8 cellular contexts compared by ENCODE assay signal in the genomic region with DNA sequence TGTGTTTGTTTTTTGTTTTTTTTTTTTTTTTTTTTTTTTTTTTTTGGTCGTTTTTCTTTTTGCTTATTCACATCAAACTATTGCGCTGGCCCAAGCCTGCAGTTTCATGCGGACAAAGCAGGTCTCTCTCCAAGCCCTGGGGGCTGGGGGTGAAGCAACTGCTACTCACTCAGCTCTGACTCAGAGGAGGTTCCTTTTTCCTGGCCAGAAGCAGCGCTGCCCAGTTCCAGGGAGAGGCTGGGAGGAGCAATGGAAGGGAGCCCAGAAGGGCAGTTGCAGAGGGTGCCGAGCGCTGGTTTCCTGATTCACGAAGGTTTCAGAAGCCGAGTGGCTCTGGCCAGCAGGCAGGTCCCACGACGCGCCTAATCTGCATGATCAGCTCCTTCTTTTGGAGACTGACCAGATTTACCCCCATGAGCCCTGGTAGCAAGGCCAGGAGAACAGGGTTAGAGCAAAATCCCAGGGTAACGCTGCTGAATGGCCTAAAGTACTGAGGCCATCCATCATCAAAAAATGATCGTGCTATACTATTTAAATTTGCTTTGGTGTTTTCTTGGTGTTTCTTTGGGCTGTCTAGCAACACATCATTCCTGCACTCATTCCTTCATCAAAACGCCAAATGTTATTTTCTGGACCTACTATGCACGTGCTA.
DNase-seq lines count a peak whose midpoint lies in the region; ATAC-seq and TF ChIP-seq lines count a peak whose summit lies in the region.

No MANE protein-coding gene starts in this region.

- peak overlapping the region in 1 of 4 donors; percentile 51 for H3K4me3 ChIP-seq in tibial nerve

- POLR2A ChIA-PET in CD4-positive, alpha-beta T cell (lab: Charles Lee), result no interaction called here

- H3K36me3 Mint-ChIP-seq in chondrocyte (ENCODE audit: low read depth), result no peaks in the 10 kb centered on the region
- no peaks in the 10 kb centered on the region for H3K36me3 Mint-ChIP-seq in CD4-positive, alpha-beta T cell (ENCODE audit: low read depth)
- H3K36me3 Mint-ChIP-seq in type B pancreatic cell, result no peaks in the 10 kb centered on the region

- H3K4me1 Mint-ChIP-seq in chondrocyte (ENCODE audit: low read depth), result peaks cover 19% of the 10 kb centered on the region
- no peaks in the 10 kb centered on the region for H3K4me1 Mint-ChIP-seq in CD4-positive, alpha-beta T cell (ENCODE audit: low read depth)
- no peaks in the 10 kb centered on the region for H3K4me1 Mint-ChIP-seq in type B pancreatic cell (ENCODE audit: unreplicated experiment)

- TF ChIP-seq CTCF in chondrocyte (IDR thresholded peaks at IDR 0.05), result no peak
- no peak for TF ChIP-seq CTCF in tibial nerve (IDR thresholded peaks at IDR 0.05)
- no peak for TF ChIP-seq CTCF in CD4-positive, alpha-beta T cell (IDR thresholded peaks at IDR 0.05)
- TF ChIP-seq CTCF in type B pancreatic cell (conservative IDR thresholded peaks at IDR 0.05), result no peak

- peak overlapping the region in 2 of 4 donors; percentile 82 to 90 for H3K27ac ChIP-seq in tibial nerve
- no peak overlapping the region for H3K27ac ChIP-seq in CD4-positive, alpha-beta T cell (ENCODE audit: low read depth, low read length)

- H3K4me3 Mint-ChIP-seq in chondrocyte (ENCODE audit: unreplicated experiment) (no peak overlapping the region), type B pancreatic cell (no peak overlapping the region)
- H3K4me3 Mint-ChIP-seq in CD4-positive, alpha-beta T cell, result no peak overlapping the region

- ATAC-seq in left lobe of liver, result peak; percentile 74
- ATAC-seq in CD4-positive, alpha-beta T cell (ENCODE audit: poor library complexity), result no peak

- peaks cover 0 to 21% (median 7%) of the 10 kb centered on the region in 4 donors for H3K4me1 ChIP-seq in tibial nerve

- DNase-seq in LHCN-M2 (ENCODE audit: low read depth) (peak; percentile 98), chondrocyte (ENCODE audit: low spot score) (peak; percentile 93), left lobe of liver (ENCODE audit: low spot score) (peak; percentile 48), tibial nerve (ENCODE audit: low spot score in 2 of 2) (peak; percentile 75 to 78), SIG-M5 (lab: John Stamatoyannopoulos, UW) (no peak), type B pancreatic cell (ENCODE audit: extremely low spot score, unreplicated experiment) (no peak), DMS114 treated with DMSO at 0.1 percent for 48 hours (lab: John Stamatoyannopoulos, UW; ENCODE audit: unreplicated experiment) (no peak)
- no peak for DNase-seq in CD4-positive, alpha-beta T cell

- H3K9me3 ChIP-seq in tibial nerve, result peaks cover 0 to 5% (median 0%) of the 10 kb centered on the region in 4 donors
- H3K9me3 ChIP-seq in CD4-positive, alpha-beta T cell (ENCODE audit: control insufficient read depth, low read length), result peaks cover 4% of the 10 kb centered on the region

- H3K27ac Mint-ChIP-seq in chondrocyte (ENCODE audit: unreplicated experiment) (peak overlapping the region; percentile 81), type B pancreatic cell (no peak overlapping the region)
- H3K27ac Mint-ChIP-seq in CD4-positive, alpha-beta T cell, result no peak overlapping the region

- H3K27me3 ChIP-seq in tibial nerve, result no peaks in the 10 kb centered on the region
- H3K27me3 ChIP-seq in CD4-positive, alpha-beta T cell (ENCODE audit: control insufficient read depth, insufficient read depth, low read length), result no peaks in the 10 kb centered on the region

- H3K9me3 Mint-ChIP-seq in chondrocyte (ENCODE audit: low read depth) (no peaks in the 10 kb centered on the region), type B pancreatic cell (no peaks in the 10 kb centered on the region)
- H3K9me3 Mint-ChIP-seq in CD4-positive, alpha-beta T cell, result peaks cover 5% of the 10 kb centered on the region

- intact Hi-C loops in CD4-positive, alpha-beta T cell (cut with DNase I, micrococcal nuclease), result no loop called here

- H3K27me3 Mint-ChIP-seq in chondrocyte (ENCODE audit: low read depth), result no peaks in the 10 kb centered on the region
- no peaks in the 10 kb centered on the region for H3K27me3 Mint-ChIP-seq in CD4-positive, alpha-beta T cell
- peaks cover 15% of the 10 kb centered on the region for H3K27me3 Mint-ChIP-seq in type B pancreatic cell

- no peaks in the 10 kb centered on the region for H3K36me3 ChIP-seq in tibial nerve

- peak in 1 of 2 donors; percentile 64 for TF ChIP-seq EP300 in tibial nerve (IDR thresholded peaks at IDR 0.05)

- CTCF ChIA-PET in CD4-positive, alpha-beta T cell (lab: Charles Lee), result no interaction called here

- 19 to 21% methylated on average over 14 to 15 of the region's 15 CpGs for WGBS in tibial nerve, 2 donors

- no peak for TF ChIP-seq POLR2A in tibial nerve (IDR thresholded peaks at IDR 0.05)

Comparison
In these comparisons a context has a peak if more than half of its experiments do, and no peak if none do; other contexts are left out.
1. DNase-seq: peak in LHCN-M2 (single experiment), chondrocyte (single experiment), left lobe of liver (single experiment) and tibial nerve (2 of 2); none in CD4-positive, alpha-beta T cell (0 of 10), SIG-M5 (single experiment), type B pancreatic cell (single experiment) and DMS114 treated with DMSO at 0.1 percent for 48 hours (single experiment).